19 cellular contexts compared by ENCODE assay signal in the genomic region with DNA sequence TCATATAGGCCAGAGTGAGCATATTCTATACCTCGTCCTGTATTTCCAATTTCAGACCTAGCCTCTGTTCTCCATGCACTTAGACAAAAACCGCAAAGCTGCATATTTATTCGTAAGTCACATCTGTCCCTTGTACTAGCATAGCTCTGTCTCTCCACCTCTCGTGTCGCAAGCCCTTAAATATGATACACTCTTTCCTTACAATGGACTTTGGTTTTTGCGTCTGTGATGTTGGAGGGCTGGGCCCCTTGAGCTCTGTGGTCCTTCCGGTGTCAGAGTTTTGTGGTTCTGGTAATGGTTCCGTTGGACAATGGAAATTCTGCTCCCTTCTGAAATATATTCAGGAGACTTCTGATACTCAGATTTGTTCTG. TPM values are rescaled to one million over a fixed set of nuclear protein-coding genes. Genes with fewer than 3 reads are reported as not detected.
A peak's percentile ranks its signal among the peaks of the same experiment; 100 is the strongest.
DNase-seq lines count a peak whose midpoint lies in the region; ATAC-seq and TF ChIP-seq lines count a peak whose summit lies in the region.
"Had no signal": no experiment of that assay in that cellular context is flagged by ENCODE, and none has a peak within 500 bp of the region (broad histone marks: within the 10 kb centered on the region; RNA-seq: fewer than 3 reads in every experiment).

No MANE protein-coding gene starts in this region.

- H3K4me1 Mint-ChIP-seq in activated CD8-positive, alpha-beta T cell treated with anti-CD3 and anti-CD28 coated beads for 36 hours (ENCODE audit: low read depth) = peaks cover 77% of the 10 kb centered on the region
- no peaks in the 10 kb centered on the region for H3K4me1 Mint-ChIP-seq in neural progenitor cell

- H2AFZ ChIP-seq in neural progenitor cell (replicated peaks) = no peak overlapping the region

- peaks cover 3% of the 10 kb centered on the region for H3F3A ChIP-seq in neural progenitor cell (ENCODE audit: low read depth)

- ATAC-seq in activated CD8-positive, alpha-beta T cell treated with anti-CD3 and anti-CD28 coated beads for 36 hours = peak; percentile 10
- ATAC-seq in mucosa of descending colon (peak; percentile 21), HG03469 (IDR thresholded peaks at IDR 0.05; ENCODE audit: unreplicated experiment) (no peak), HG02981 (IDR thresholded peaks at IDR 0.05; ENCODE audit: unreplicated experiment) (no peak)
- ATAC-seq: esophagus mucosa, pancreas had no signal

- no peaks in the 10 kb centered on the region for H3K4me1 ChIP-seq in mucosa of descending colon (ENCODE audit: low read depth)
- H3K4me1 ChIP-seq in vagina = peaks cover 23% of the 10 kb centered on the region
- H3K4me1 ChIP-seq in neural progenitor cell = peaks cover 14% of the 10 kb centered on the region
- H3K4me1 ChIP-seq: pancreas, SJSA1 had no signal

- peak overlapping the region; percentile 51 for H3K27ac ChIP-seq in vagina
- no peak overlapping the region for H3K27ac ChIP-seq in neural progenitor cell
- H3K27ac ChIP-seq: dorsolateral prefrontal cortex, pancreas, SJSA1 had no signal

- H3K36me3 ChIP-seq in mucosa of descending colon (ENCODE audit: low read depth) (no peaks in the 10 kb centered on the region), vagina (no peaks in the 10 kb centered on the region), neural progenitor cell (no peaks in the 10 kb centered on the region)
- H3K36me3 ChIP-seq: pancreas, SJSA1 had no signal

- peak; percentile 43 for DNase-seq in stimulated activated CD4-positive, alpha-beta T cell treated with anti-CD3 and anti-CD28 coated beads, Interleukin-15, amount 100 ng/mL, for 24 hours
- DNase-seq in stimulated activated CD4-positive, alpha-beta T cell treated with anti-CD3 and anti-CD28 coated beads, Interleukin-4, amount 100 ng/mL, for 1 hour = no peak
- DNase-seq in activated CD8-positive, alpha-beta T cell treated with anti-CD3 and anti-CD28 coated beads for 36 hours = peak; percentile 61
- DNase-seq in mucosa of descending colon (no peak), vagina (ENCODE audit: extremely low spot score in 2 of 2) (no peak), neural progenitor cell (ENCODE audit: low spot score) (no peak)
- DNase-seq: activated CD8-positive, alpha-beta memory T cell treated with anti-CD3 and anti-CD28 coated beads for 24 hours; dorsolateral prefrontal cortex; GDM1; MV-4-11; NCI-H2029 treated with DMSO at 0.1 percent for 48 hours; NCI-H510A; OCI-M1; pancreas; stimulated activated CD4-positive, alpha-beta T cell treated with anti-CD3 and anti-CD28 coated beads, Interleukin-4, amount 100 ng/mL, for 24 hours had no signal

- intact Hi-C loops in activated CD8-positive, alpha-beta T cell treated with anti-CD3 and anti-CD28 coated beads for 36 hours (cut with micrococcal nuclease) = no loop called here
- intact Hi-C loops in mucosa of descending colon (cut with DNase I, micrococcal nuclease) = no loop called here
- intact Hi-C loops in vagina (cut with DNase I) = no loop called here

- peaks cover 64% of the 10 kb centered on the region for H3K36me3 Mint-ChIP-seq in activated CD8-positive, alpha-beta T cell treated with anti-CD3 and anti-CD28 coated beads for 36 hours (ENCODE audit: low read depth)
- H3K36me3 Mint-ChIP-seq in neural progenitor cell = no peaks in the 10 kb centered on the region

- no peak overlapping the region for H3K4me3 ChIP-seq in mucosa of descending colon
- H3K4me3 ChIP-seq in vagina = no peak overlapping the region
- no peak overlapping the region for H3K4me3 ChIP-seq in neural progenitor cell
- H3K4me3 ChIP-seq: dorsolateral prefrontal cortex, pancreas, SJSA1 had no signal

- no peaks in the 10 kb centered on the region for H3K27me3 ChIP-seq in vagina
- no peaks in the 10 kb centered on the region for H3K27me3 ChIP-seq in neural progenitor cell
- H3K27me3 ChIP-seq: pancreas, SJSA1 had no signal

- H3K9me3 ChIP-seq in mucosa of descending colon = no peaks in the 10 kb centered on the region
- no peaks in the 10 kb centered on the region for H3K9me3 ChIP-seq in vagina
- no peaks in the 10 kb centered on the region for H3K9me3 ChIP-seq in neural progenitor cell (ENCODE audit: low read depth)
- H3K9me3 ChIP-seq: pancreas, SJSA1 had no signal

- TF ChIP-seq POLR2A in vagina (IDR thresholded peaks at IDR 0.05) = no peak

- peak overlapping the region; percentile 79 for H3K4me3 Mint-ChIP-seq in activated CD8-positive, alpha-beta T cell treated with anti-CD3 and anti-CD28 coated beads for 36 hours
- no peak overlapping the region for H3K4me3 Mint-ChIP-seq in neural progenitor cell

- no peaks in the 10 kb centered on the region for H3K27me3 Mint-ChIP-seq in activated CD8-positive, alpha-beta T cell treated with anti-CD3 and anti-CD28 coated beads for 36 hours
- peaks cover 3% of the 10 kb centered on the region for H3K27me3 Mint-ChIP-seq in neural progenitor cell (ENCODE audit: insufficient read depth, low read depth)

- no peak overlapping the region for H3K4me2 ChIP-seq in neural progenitor cell

- H4K20me1 ChIP-seq in neural progenitor cell (ENCODE audit: low read depth) = no peaks in the 10 kb centered on the region

- no peaks in the 10 kb centered on the region for H3K79me2 ChIP-seq in neural progenitor cell (ENCODE audit: low read depth)

- H3K9ac ChIP-seq in neural progenitor cell = no peak overlapping the region

- H3K27ac Mint-ChIP-seq in activated CD8-positive, alpha-beta T cell treated with anti-CD3 and anti-CD28 coated beads for 36 hours = peak overlapping the region; percentile 99
- no peak overlapping the region for H3K27ac Mint-ChIP-seq in neural progenitor cell

- no peaks in the 10 kb centered on the region for H3K9me3 Mint-ChIP-seq in activated CD8-positive, alpha-beta T cell treated with anti-CD3 and anti-CD28 coated beads for 36 hours
- H3K9me3 Mint-ChIP-seq in neural progenitor cell = no peaks in the 10 kb centered on the region

- CTCF ChIA-PET in activated CD8-positive, alpha-beta T cell treated with anti-CD3 and anti-CD28 coated beads for 36 hours (lab: Charles Lee) = interaction anchor here (1.1 to 5.0 kb wide), 11 partner anchors 10 to 505 kb away, joined by 3 to 32 read pairs (median 4); partner anchors contain the start of gene PRKCH

- POLR2A ChIA-PET in activated CD8-positive, alpha-beta T cell treated with anti-CD3 and anti-CD28 coated beads for 36 hours (lab: Charles Lee) = interaction anchor here (0.6 to 7.6 kb wide), 13 partner anchors 10 to 1084 kb away, joined by 3 to 116 read pairs (median 4); partner anchors contain the start of genes PPM1A and PRKCH

- TF ChIP-seq CTCF in activated CD8-positive, alpha-beta T cell treated with anti-CD3 and anti-CD28 coated beads for 36 hours (IDR thresholded peaks at IDR 0.05) = no peak
- TF ChIP-seq CTCF in mucosa of descending colon (IDR thresholded peaks at IDR 0.05) = no peak
- TF ChIP-seq CTCF in vagina (IDR thresholded peaks at IDR 0.05) = no peak
- no peak for TF ChIP-seq CTCF in neural progenitor cell (IDR thresholded peaks at IDR 0.05)

RNA-seq across cellular contexts. Expression of gene PRKCH, which starts 11.3 kb away (rescaled TPM):
- 100 to 1,000 TPM; 193 to 194 TPM for total RNA-seq in activated CD8-positive, alpha-beta T cell treated with anti-CD3 and anti-CD28 coated beads for 36 hours
- total RNA-seq in mucosa of descending colon (10 to 100 TPM; 12.3 to 15.4 (median 14.8) TPM), vagina (43.0 TPM), neural progenitor cell (ENCODE audit: low replicate concordance) (0.22 and 1.3 TPM in 2 replicates)

RNA-seq across cellular contexts. Expression of gene TMEM30B, which starts 51.5 kb away (rescaled TPM):
- total RNA-seq in activated CD8-positive, alpha-beta T cell treated with anti-CD3 and anti-CD28 coated beads for 36 hours = 1 to 10 TPM; 1.7 to 1.8 TPM
- total RNA-seq in mucosa of descending colon (10 to 100 TPM; 26.2 to 83.8 (median 54.1) TPM), vagina (22.6 TPM), neural progenitor cell (ENCODE audit: low replicate concordance) (0.07 and 0.09 TPM in 2 replicates)
- total RNA-seq: SJSA1 had no signal

Comparison
In these comparisons a context has a peak if more than half of its experiments do, and no peak if none do; other contexts are left out.
1. DNase-seq: peak in stimulated activated CD4-positive, alpha-beta T cell treated with anti-CD3 and anti-CD28 coated beads, Interleukin-15, amount 100 ng/mL, for 24 hours (single experiment) and activated CD8-positive, alpha-beta T cell treated with anti-CD3 and anti-CD28 coated beads for 36 hours (single experiment); none in stimulated activated CD4-positive, alpha-beta T cell treated with anti-CD3 and anti-CD28 coated beads, Interleukin-4, amount 100 ng/mL, for 1 hour (single experiment), mucosa of descending colon (0 of 3), vagina (0 of 2) and neural progenitor cell (single experiment).
2. ATAC-seq: peak in activated CD8-positive, alpha-beta T cell treated with anti-CD3 and anti-CD28 coated beads for 36 hours (single experiment) and mucosa of descending colon (single experiment); none in HG03469 (single experiment) and HG02981 (single experiment).